In genomic region chr15:80152896-80153876, GRCh38 we compare ENCODE assay signal across 8 cellular contexts. TPM values are rescaled to one million over a fixed set of nuclear protein-coding genes. Genes with fewer than 3 reads are reported as not detected.
DNase-seq lines count a peak whose midpoint lies in the region; ATAC-seq and TF ChIP-seq lines count a peak whose summit lies in the region.

FAH (plus strand) TSS chr15:80152999; CDS start chr15:80153055, 56 bp downstream.

- H3K4me2 ChIP-seq in SK-N-SH: peak within 1 kb of the TSS; percentile 93

- H3K9me3 ChIP-seq in SK-N-SH (no peaks in the 10 kb centered on the region), sigmoid colon (no peaks in the 10 kb centered on the region)

- TF ChIP-seq CTCF in SK-N-SH (IDR thresholded peaks at IDR 0.05) (no peak), sigmoid colon (IDR thresholded peaks at IDR 0.05) (no peak), GM10248 (IDR thresholded peaks at IDR 0.05; ENCODE audit: control extremely low read depth, extremely low read depth, low read depth, missing control alignments) (no peak)

- peaks cover 0 to 14% of the 10 kb centered on the region in 2 experiments; a peak in 1 of 4 replicates for H3K4me1 ChIP-seq in SK-N-SH (ENCODE audit: control insufficient read depth in 1 of 2, insufficient read depth in 2 of 2, low read depth in 1 of 2, low read length in 1 of 2)
- peaks cover 0 to 19% (median 13%) of the 10 kb centered on the region in 4 donors for H3K4me1 ChIP-seq in sigmoid colon

- ATAC-seq in GM19328 (IDR thresholded peaks at IDR 0.05; ENCODE audit: unreplicated experiment) (peak; percentile 52), HG03442 (IDR thresholded peaks at IDR 0.05; ENCODE audit: unreplicated experiment) (peak; percentile 58)

- H3K4me3 ChIP-seq in SK-N-SH (ENCODE audit: low read depth in 2 of 2, low read length in 1 of 2) (peak within 1 kb of the TSS; percentile 67 to 81), iPS-11a (ENCODE audit: low read depth, low read length) (peak within 1 kb of the TSS; percentile 81), sigmoid colon (peak within 1 kb of the TSS; percentile 58 to 80 (median 74))

- POLR2A ChIA-PET in SK-N-SH (lab: Yijun Ruan, JAX) (no interaction called here), GM10248 (lab: Yijun Ruan, JAX) (no interaction called here)

- no peaks in the 10 kb centered on the region for H3K9me2 ChIP-seq in SK-N-SH

- WGBS in SK-N-SH (ENCODE audit: low lambda C conversion rate): 12% methylated on average over 35 of the region's 45 CpGs
- 1 to 2% methylated on average over 45 of the region's 45 CpGs for WGBS in sigmoid colon, 2 donors

- CTCF ChIA-PET in SK-N-SH (lab: Yijun Ruan, JAX) (interaction anchor here (1.4 kb wide), 1 partner anchor 20 kb away, joined by 5 read pairs; no protein-coding TSS in a partner anchor), GM10248 (lab: Yijun Ruan, JAX) (interaction anchor here (1.0 to 1.6 kb wide), 3 partner anchors 10 to 813 kb away, joined by 3 read pairs; no protein-coding TSS in a partner anchor)

- H3K27ac ChIP-seq in SK-N-SH (ENCODE audit: low read depth in 2 of 2, low read length in 1 of 2) (peak within 1 kb of the TSS; percentile 55 to 69), sigmoid colon (peak within 1 kb of the TSS; percentile 81 to 90 (median 86))

- TF ChIP-seq EP300 in SK-N-SH (IDR thresholded peaks at IDR 0.05; ENCODE audit: borderline replicate concordance in 1 of 2, low read depth in 1 of 2, low read length in 1 of 2) (no peak), sigmoid colon (IDR thresholded peaks at IDR 0.05) (no peak)

- no peaks in the 10 kb centered on the region for H4K20me1 ChIP-seq in SK-N-SH (ENCODE audit: insufficient read depth)

- H3K27me3 ChIP-seq in SK-N-SH (ENCODE audit: insufficient read depth): no peaks in the 10 kb centered on the region
- no peaks in the 10 kb centered on the region for H3K27me3 ChIP-seq in sigmoid colon

- peak; percentile 78 for DNase-seq in CD1c-positive myeloid dendritic cell (ENCODE audit: extremely low spot score)
- DNase-seq in SK-N-SH: peak; percentile 44
- peak; percentile 75 for DNase-seq in astrocyte of the hippocampus (ENCODE audit: low read depth, low spot score)
- no peak for DNase-seq in sigmoid colon
- no peak for DNase-seq in GM10248 (ENCODE audit: extremely low spot score)

- TF ChIP-seq POLR2A in sigmoid colon (IDR thresholded peaks at IDR 0.05): no peak

- H3K36me3 ChIP-seq in SK-N-SH (replicated peaks in 1 of 2; ENCODE audit: control insufficient read depth in 1 of 2, insufficient read depth in 2 of 2, low read length in 1 of 2): peaks cover 0 to 6% of the 10 kb centered on the region in 2 experiments
- peaks cover 0 to 4% (median 0%) of the 10 kb centered on the region in 4 donors for H3K36me3 ChIP-seq in sigmoid colon

- peak within 1 kb of the TSS; percentile 97 for H2AFZ ChIP-seq in SK-N-SH (ENCODE audit: low read depth)

- no peak for TF ChIP-seq RAD21 in SK-N-SH (IDR thresholded peaks at IDR 0.05; ENCODE audit: low read length)

- intact Hi-C loops in sigmoid colon (cut with DNase I): loop anchor here (1.0 to 10.0 kb wide), 3 partner anchors 94 to 258 kb away; partner anchors contain the start of genes MTHFS and ZFAND6

- no peaks in the 10 kb centered on the region for H3K79me2 ChIP-seq in SK-N-SH (ENCODE audit: insufficient read depth)

- H3F3A ChIP-seq in SK-N-SH (replicated peaks; ENCODE audit: insufficient read depth): peaks cover 11% of the 10 kb centered on the region

- H3K9ac ChIP-seq in SK-N-SH: peak within 1 kb of the TSS; percentile 70

TF ChIP-seq in SK-N-SH, 30 proteins besides CTCF, POLR2A, EP300 and RAD21:
- TF ChIP-seq MXI1 (IDR thresholded peaks at IDR 0.05; ENCODE audit: low read depth, low read length): peak; percentile 80
- TF ChIP-seq RCOR1 (IDR thresholded peaks at IDR 0.05; ENCODE audit: low read length): no peak
- TF ChIP-seq GABPA (IDR thresholded peaks at IDR 0.05; ENCODE audit: low read depth): no peak
- 0 out of 2 replicates have a peak, but pooled peaks have one; percentile 14 for TF ChIP-seq POLR2AphosphoS5 (IDR thresholded peaks at IDR 0.05; ENCODE audit: low read depth, low read length)
- 0 out of 2 replicates have a peak, but pooled peaks have one; percentile 45 for TF ChIP-seq ELF1 (IDR thresholded peaks at IDR 0.05)
- peak; percentile 35; the same call in 1 of the 2 replicates for TF ChIP-seq MAX (IDR thresholded peaks at IDR 0.05; ENCODE audit: low read depth)

RNA-seq across cellular contexts. Expression of gene FAH, which starts in this region (rescaled TPM):
- polyA plus RNA-seq in SK-N-SH (2012; rRNA removed): 34.9 and 36.9 TPM in 2 replicates
- 24.4 and 27.8 TPM in 2 replicates for polyA plus RNA-seq in SK-N-SH (2012; cell fraction: cytosol; rRNA removed)
- 64.1 and 93.9 TPM in 2 replicates for polyA plus RNA-seq in SK-N-SH (2012; cell fraction: nucleus; rRNA removed)
- total RNA-seq in sigmoid colon: 10 to 100 TPM; 11.4 to 23.5 (median 12.0) TPM
- 10 to 100 TPM; 14.4 to 17.5 (median 17.1) TPM for polyA plus RNA-seq in sigmoid colon

Comparison
In these comparisons a context has a peak if more than half of its experiments do, and no peak if none do; other contexts are left out.
1. DNase-seq: peak in CD1c-positive myeloid dendritic cell (single experiment), SK-N-SH (single experiment) and astrocyte of the hippocampus (single experiment); none in sigmoid colon (single experiment) and GM10248 (single experiment).
2. Peak in every context shown above with its lines, with median percentiles within 50 percentile points of each other: H3K4me3 ChIP-seq.